11 cellular contexts compared by ENCODE assay signal in the genomic region with DNA sequence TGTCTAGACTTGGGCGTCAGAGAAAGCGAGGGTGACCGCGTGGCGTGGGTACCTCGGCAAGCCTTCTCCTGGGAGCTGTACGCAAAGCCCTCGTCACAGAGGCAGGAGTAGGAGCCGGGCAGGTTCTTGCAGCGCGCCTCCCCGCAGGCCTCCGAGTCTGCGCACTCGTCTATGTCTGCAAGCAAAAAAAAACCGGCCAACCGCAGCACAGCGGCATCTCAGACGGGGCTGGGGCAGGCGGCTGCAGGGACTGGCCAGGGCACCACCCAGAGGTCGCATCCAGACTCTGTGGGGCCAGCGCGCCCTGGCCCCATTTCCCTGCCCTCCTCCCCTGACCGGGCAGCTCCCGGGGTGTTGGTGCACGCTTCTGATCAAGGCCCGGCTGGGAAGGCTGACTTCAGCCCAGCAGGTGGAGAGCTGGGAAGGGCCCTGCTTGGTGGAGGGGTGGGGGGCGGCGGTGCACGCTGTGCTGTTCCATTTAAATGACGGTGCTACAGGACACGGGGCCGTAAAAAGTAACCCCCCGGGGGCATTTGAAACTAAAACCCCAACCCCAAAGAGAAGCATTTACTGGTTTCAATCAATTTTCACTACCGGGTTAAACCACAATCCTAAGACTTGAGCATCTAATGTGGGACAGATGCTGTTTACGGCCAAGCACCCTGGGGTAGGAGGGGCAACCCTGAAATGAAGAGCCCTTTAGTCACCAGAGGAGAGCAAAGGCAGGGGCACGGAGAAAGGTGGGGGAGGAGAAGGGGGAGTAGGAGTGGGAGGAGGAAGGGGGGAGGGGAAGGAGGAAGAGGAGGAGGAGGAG. TPM values are rescaled to one million over a fixed set of nuclear protein-coding genes. Genes with fewer than 3 reads are reported as not detected.
DNase-seq lines count a peak whose midpoint lies in the region; ATAC-seq and TF ChIP-seq lines count a peak whose summit lies in the region.
"Had no signal": no experiment of that assay in that cellular context is flagged by ENCODE, and none has a peak within 500 bp of the region (broad histone marks: within the 10 kb centered on the region; RNA-seq: fewer than 3 reads in every experiment).

No MANE protein-coding gene starts in this region.

- peaks cover 15% of the 10 kb centered on the region for H3K79me1 ChIP-seq in mesenchymal stem cell (replicated peaks; ENCODE audit: low read length, poor library complexity, severe bottlenecking)

- no peaks in the 10 kb centered on the region for H3K9me3 ChIP-seq in mesenchymal stem cell (ENCODE audit: control insufficient read depth, low read length)
- H3K9me3 ChIP-seq: MG63 had no signal

- peak overlapping the region; percentile 30 for H2AK5ac ChIP-seq in mesenchymal stem cell (ENCODE audit: low read length, severe bottlenecking)

- H2BK12ac ChIP-seq in mesenchymal stem cell (ENCODE audit: low read length in 2 of 2): peak overlapping the region in 1 of 2 experiments; percentile 49

- H3K36me3 ChIP-seq in mesenchymal stem cell (ENCODE audit: control insufficient read depth in 1 of 2, insufficient read depth in 2 of 2, low read depth in 1 of 2, low read length in 2 of 2) (peaks cover 53 to 68% of the 10 kb centered on the region in 2 experiments), H7 (replicated peaks; ENCODE audit: control insufficient read depth, insufficient read depth, low read length) (no peaks in the 10 kb centered on the region)

- 90% methylated on average over 33 of the region's 37 CpGs for WGBS in mesenchymal stem cell

- H3K23ac ChIP-seq in mesenchymal stem cell (ENCODE audit: low read length in 2 of 2): no peak overlapping the region

- no peak overlapping the region for H3K9ac ChIP-seq in mesenchymal stem cell (ENCODE audit: low read length)

- peak overlapping the region; percentile 44 for H3K27ac ChIP-seq in mesenchymal stem cell (ENCODE audit: low read length, poor library complexity, severe bottlenecking)

- no peak overlapping the region for H3K4me3 Mint-ChIP-seq in activated T-helper 1 cell treated with anti-CD3 and anti-CD28 coated beads, Interleukin-12 subunit alpha, Interleukin-12 subunit beta, Interleukin-2, Interleukin-4 antibody, amounts not matched to agents 30 ng/mL and 10 ng/mL and 1 ng/mL, durations not matched to agents 14 hours and 24 hours and 36 hours
- no peak overlapping the region for H3K4me3 Mint-ChIP-seq in activated naive CD4-positive, alpha-beta T cell treated with anti-CD3 and anti-CD28 coated beads, Interleukin-2, amount 10 ng/mL, durations not matched to agents 7 days and 5 days
- H3K4me3 Mint-ChIP-seq: activated B cell treated with CpG ODN at 0.5 μM for 24 hours had no signal

- no peak overlapping the region for H2AFZ ChIP-seq in mesenchymal stem cell (ENCODE audit: low read depth, low read length)

- no peak for TF ChIP-seq POLR2A in NB4 (IDR thresholded peaks at IDR 0.05; ENCODE audit: extremely low read depth, insufficient read length)

- H3K4me3 ChIP-seq in NB4 (ENCODE audit: low read depth, low read length): no peak overlapping the region
- no peak overlapping the region for H3K4me3 ChIP-seq in mesenchymal stem cell (ENCODE audit: insufficient read depth in 1 of 2, low read depth in 1 of 2, low read length in 2 of 2)
- H3K4me3 ChIP-seq in H7 (ENCODE audit: insufficient read depth, low read depth, low read length): no peak overlapping the region
- H3K4me3 ChIP-seq: MG63 had no signal

- H3K18ac ChIP-seq in mesenchymal stem cell (ENCODE audit: low read depth in 1 of 2, low read length in 2 of 2): peak overlapping the region in 1 of 2 experiments; percentile 77

- H3K27me3 ChIP-seq in mesenchymal stem cell (ENCODE audit: control insufficient read depth in 1 of 2, insufficient read depth in 1 of 2, low read length in 2 of 2) (no peaks in the 10 kb centered on the region), H7 (ENCODE audit: control insufficient read depth, insufficient read depth, low read length) (no peaks in the 10 kb centered on the region)
- H3K27me3 ChIP-seq: MG63 had no signal

- no peak overlapping the region for H3K4me2 ChIP-seq in mesenchymal stem cell (ENCODE audit: low read length, poor library complexity, severe bottlenecking)

- peak overlapping the region; percentile 52 for H4K91ac ChIP-seq in mesenchymal stem cell (ENCODE audit: low read length)

- H4K8ac ChIP-seq in mesenchymal stem cell (ENCODE audit: low read length): no peak overlapping the region

- no peak overlapping the region for H2BK120ac ChIP-seq in mesenchymal stem cell (ENCODE audit: low read depth, low read length)

- no peak overlapping the region for H2BK5ac ChIP-seq in mesenchymal stem cell (ENCODE audit: low read depth, low read length, poor library complexity, severe bottlenecking)

- peaks cover 10% of the 10 kb centered on the region for H3K4me1 Mint-ChIP-seq in activated T-helper 1 cell treated with anti-CD3 and anti-CD28 coated beads, Interleukin-12 subunit alpha, Interleukin-12 subunit beta, Interleukin-2, Interleukin-4 antibody, amounts not matched to agents 30 ng/mL and 10 ng/mL and 1 ng/mL, durations not matched to agents 14 hours and 24 hours and 36 hours (ENCODE audit: low read depth)
- H3K4me1 Mint-ChIP-seq in activated naive CD4-positive, alpha-beta T cell treated with anti-CD3 and anti-CD28 coated beads, Interleukin-2, amount 10 ng/mL, durations not matched to agents 7 days and 5 days: peaks cover 15% of the 10 kb centered on the region

- H3K4ac ChIP-seq in mesenchymal stem cell (ENCODE audit: low read depth in 1 of 2, low read length in 2 of 2): no peak overlapping the region

- H3K27ac Mint-ChIP-seq in activated T-helper 1 cell treated with anti-CD3 and anti-CD28 coated beads, Interleukin-12 subunit alpha, Interleukin-12 subunit beta, Interleukin-2, Interleukin-4 antibody, amounts not matched to agents 30 ng/mL and 10 ng/mL and 1 ng/mL, durations not matched to agents 14 hours and 24 hours and 36 hours: peak overlapping the region; percentile 52
- no peak overlapping the region for H3K27ac Mint-ChIP-seq in activated naive CD4-positive, alpha-beta T cell treated with anti-CD3 and anti-CD28 coated beads, Interleukin-2, amount 10 ng/mL, durations not matched to agents 7 days and 5 days
- H3K27ac Mint-ChIP-seq: activated B cell treated with CpG ODN at 0.5 μM for 24 hours had no signal

- no peak overlapping the region for H3K14ac ChIP-seq in mesenchymal stem cell (ENCODE audit: low read length in 2 of 2)

- H3K27me3 Mint-ChIP-seq in activated T-helper 1 cell treated with anti-CD3 and anti-CD28 coated beads, Interleukin-12 subunit alpha, Interleukin-12 subunit beta, Interleukin-2, Interleukin-4 antibody, amounts not matched to agents 30 ng/mL and 10 ng/mL and 1 ng/mL, durations not matched to agents 14 hours and 24 hours and 36 hours (ENCODE audit: insufficient read depth): no peaks in the 10 kb centered on the region
- no peaks in the 10 kb centered on the region for H3K27me3 Mint-ChIP-seq in activated naive CD4-positive, alpha-beta T cell treated with anti-CD3 and anti-CD28 coated beads, Interleukin-2, amount 10 ng/mL, durations not matched to agents 7 days and 5 days
- H3K27me3 Mint-ChIP-seq: activated B cell treated with CpG ODN at 0.5 μM for 24 hours had no signal

- H2BK15ac ChIP-seq in mesenchymal stem cell (ENCODE audit: low read depth, poor library complexity, severe bottlenecking): peak overlapping the region; percentile 73

- ATAC-seq in HG03571 (IDR thresholded peaks at IDR 0.05; ENCODE audit: unreplicated experiment) (no peak), GM18909 (IDR thresholded peaks at IDR 0.05; ENCODE audit: poor library complexity, unreplicated experiment) (no peak)

- intact Hi-C loops in activated T-helper 1 cell treated with anti-CD3 and anti-CD28 coated beads, Interleukin-12 subunit alpha, Interleukin-12 subunit beta, Interleukin-2, Interleukin-4 antibody, amounts not matched to agents 30 ng/mL and 10 ng/mL and 1 ng/mL, durations not matched to agents 14 hours and 24 hours and 36 hours (cut with micrococcal nuclease): no loop called here

- no peaks in the 10 kb centered on the region for H3K9me3 Mint-ChIP-seq in activated T-helper 1 cell treated with anti-CD3 and anti-CD28 coated beads, Interleukin-12 subunit alpha, Interleukin-12 subunit beta, Interleukin-2, Interleukin-4 antibody, amounts not matched to agents 30 ng/mL and 10 ng/mL and 1 ng/mL, durations not matched to agents 14 hours and 24 hours and 36 hours
- H3K9me3 Mint-ChIP-seq in activated naive CD4-positive, alpha-beta T cell treated with anti-CD3 and anti-CD28 coated beads, Interleukin-2, amount 10 ng/mL, durations not matched to agents 7 days and 5 days: no peaks in the 10 kb centered on the region
- H3K9me3 Mint-ChIP-seq: activated B cell treated with CpG ODN at 0.5 μM for 24 hours had no signal

- CTCF ChIA-PET in activated naive CD4-positive, alpha-beta T cell treated with anti-CD3 and anti-CD28 coated beads, Interleukin-2, amount 10 ng/mL, durations not matched to agents 7 days and 5 days (lab: Charles Lee): no interaction called here

- TF ChIP-seq CTCF in NB4 (IDR thresholded peaks at IDR 0.05; ENCODE audit: low read depth, low read length): no peak

- DNase-seq in DMS79 treated with DMSO at 0.1 percent for 48 hours (lab: John Stamatoyannopoulos, UW) (peak; percentile 99), NB4 (ENCODE audit: low read depth) (peak; percentile 58), mesenchymal stem cell (peak; percentile 65), H7 (no peak)
- no peak for DNase-seq in activated T-helper 1 cell treated with anti-CD3 and anti-CD28 coated beads, Interleukin-12 subunit alpha, Interleukin-12 subunit beta, Interleukin-2, Interleukin-4 antibody, amounts not matched to agents 30 ng/mL and 10 ng/mL and 1 ng/mL, durations not matched to agents 14 hours and 24 hours and 36 hours (ENCODE audit: low spot score)
- no peak for DNase-seq in activated naive CD4-positive, alpha-beta T cell treated with anti-CD3 and anti-CD28 coated beads, Interleukin-2, amount 10 ng/mL, durations not matched to agents 7 days and 5 days
- DNase-seq: activated B cell treated with CpG ODN at 0.5 μM for 24 hours; central memory CD4-positive, alpha-beta T cell; MG63 had no signal

- peaks cover 58% of the 10 kb centered on the region for H3K4me1 ChIP-seq in mesenchymal stem cell (ENCODE audit: control insufficient read depth, insufficient read depth, low read depth, low read length)

- H3K36me3 Mint-ChIP-seq in activated T-helper 1 cell treated with anti-CD3 and anti-CD28 coated beads, Interleukin-12 subunit alpha, Interleukin-12 subunit beta, Interleukin-2, Interleukin-4 antibody, amounts not matched to agents 30 ng/mL and 10 ng/mL and 1 ng/mL, durations not matched to agents 14 hours and 24 hours and 36 hours (ENCODE audit: low read depth): peaks cover 1% of the 10 kb centered on the region
- no peaks in the 10 kb centered on the region for H3K36me3 Mint-ChIP-seq in activated naive CD4-positive, alpha-beta T cell treated with anti-CD3 and anti-CD28 coated beads, Interleukin-2, amount 10 ng/mL, durations not matched to agents 7 days and 5 days

RNA-seq across cellular contexts. Expression of a gene that starts 28.2 kb away (rescaled TPM):
- 0.62 and 0.98 TPM in 2 replicates for total RNA-seq in activated T-helper 1 cell treated with anti-CD3 and anti-CD28 coated beads, Interleukin-12 subunit alpha, Interleukin-12 subunit beta, Interleukin-2, Interleukin-4 antibody, amounts not matched to agents 30 ng/mL and 10 ng/mL and 1 ng/mL, durations not matched to agents 14 hours and 24 hours and 36 hours
- 126 TPM for polyA plus RNA-seq in mesenchymal stem cell (2013, experiment 1 of 2)
- polyA plus RNA-seq in mesenchymal stem cell (2013, experiment 2 of 2): 127 TPM
- total RNA-seq in H7 (2014; rRNA removed; shearing (Covaris generic)): 9.1 and 15.1 TPM in 2 replicates

Comparison
In these comparisons a context has a peak if more than half of its experiments do, and no peak if none do; other contexts are left out.
1. DNase-seq: peak in DMS79 treated with DMSO at 0.1 percent for 48 hours (single experiment), NB4 (single experiment) and mesenchymal stem cell (single experiment); none in activated T-helper 1 cell treated with anti-CD3 and anti-CD28 coated beads, Interleukin-12 subunit alpha, Interleukin-12 subunit beta, Interleukin-2, Interleukin-4 antibody, amounts not matched to agents 30 ng/mL and 10 ng/mL and 1 ng/mL, durations not matched to agents 14 hours and 24 hours and 36 hours (single experiment), H7 (single experiment) and activated naive CD4-positive, alpha-beta T cell treated with anti-CD3 and anti-CD28 coated beads, Interleukin-2, amount 10 ng/mL, durations not matched to agents 7 days and 5 days (single experiment).